16 cellular contexts compared by ENCODE assay signal in genomic region chr9:115877852-115878450, GRCh38.
"Had no signal": no experiment of that assay in that cellular context is flagged by ENCODE, and none has a peak within 500 bp of the region (broad histone marks: within the 10 kb centered on the region; RNA-seq: fewer than 3 reads in every experiment).

No MANE protein-coding gene starts in this region.

- ATAC-seq: activated T-cell treated with anti-CD3 and anti-CD28 coated beads, Interleukin-2, amount 50 U/mL, for 4 hours; heart right ventricle; left colon; lower lobe of right lung; stimulated activated naive B cell treated with anti-CD40 and anti-IgM and Interleukin-4, amounts not matched to agents 10 μg/mL and 1 μg/mL and 100 μg/mL, for 72 hours; T-cell had no signal

- H3K27me3 Mint-ChIP-seq: activated CD4-positive, alpha-beta memory T cell treated with anti-CD3 and anti-CD28 coated beads for 36 hours; naive B cell had no signal

- H3K9me3 ChIP-seq: lower lobe of right lung, thyroid gland had no signal

- H3K4me3 ChIP-seq: coronary artery, heart right ventricle, lower lobe of right lung, thyroid gland had no signal

- H3K27me3 ChIP-seq: heart right ventricle, thyroid gland had no signal

- H3K36me3 Mint-ChIP-seq: activated CD4-positive, alpha-beta memory T cell treated with anti-CD3 and anti-CD28 coated beads for 36 hours; naive B cell; stimulated activated naive B cell treated with anti-CD40 and anti-IgM and Interleukin-4, amounts not matched to agents 10 μg/mL and 1 μg/mL and 100 μg/mL, for 72 hours; T-cell had no signal

- H3K9me3 Mint-ChIP-seq: activated CD4-positive, alpha-beta memory T cell treated with anti-CD3 and anti-CD28 coated beads for 36 hours had no signal

- H3K27ac Mint-ChIP-seq: activated CD4-positive, alpha-beta memory T cell treated with anti-CD3 and anti-CD28 coated beads for 36 hours; stimulated activated naive B cell treated with anti-CD40 and anti-IgM and Interleukin-4, amounts not matched to agents 10 μg/mL and 1 μg/mL and 100 μg/mL, for 72 hours; T-cell had no signal

- H3K4me1 Mint-ChIP-seq: naive B cell; stimulated activated naive B cell treated with anti-CD40 and anti-IgM and Interleukin-4, amounts not matched to agents 10 μg/mL and 1 μg/mL and 100 μg/mL, for 72 hours; T-cell had no signal

- H3K4me3 Mint-ChIP-seq: activated CD4-positive, alpha-beta memory T cell treated with anti-CD3 and anti-CD28 coated beads for 36 hours; activated T-cell treated with anti-CD3 and anti-CD28 coated beads, Interleukin-2, amount 50 U/mL, for 4 hours; stimulated activated naive B cell treated with anti-CD40 and anti-IgM and Interleukin-4, amounts not matched to agents 10 μg/mL and 1 μg/mL and 100 μg/mL, for 72 hours; T-cell had no signal

- DNase-seq: activated CD4-positive, alpha-beta memory T cell treated with anti-CD3 and anti-CD28 coated beads for 36 hours; activated CD4-positive, alpha-beta T cell treated with anti-CD3 and anti-CD28 coated beads for 1 hour; activated effector memory CD4-positive, alpha-beta T cell treated with Interleukin-2 at 50 U/mL for 16 hours; activated naive CD4-positive, alpha-beta T cell treated with anti-CD3 and anti-CD28 coated beads, Interleukin-2, amount 50 U/mL, for 16 hours; activated T-cell treated with anti-CD3 and anti-CD28 coated beads, Interleukin-2, amount 50 U/mL, for 4 hours; caudate nucleus; heart right ventricle; left colon; lower lobe of right lung; naive B cell; retina; stimulated activated naive B cell treated with anti-CD40 and anti-IgM and Interleukin-4, amounts not matched to agents 10 μg/mL and 1 μg/mL and 100 μg/mL, for 72 hours; T-cell; T-helper 9 cell; thyroid gland had no signal

- H3K27ac ChIP-seq: coronary artery, heart right ventricle, lower lobe of right lung, thyroid gland had no signal

- H3K4me1 ChIP-seq: heart right ventricle, lower lobe of right lung, thyroid gland had no signal

- H3K36me3 ChIP-seq: heart right ventricle, lower lobe of right lung, thyroid gland had no signal
